Comparison of ENCODE assay signal across 11 cellular contexts in the genomic region with DNA sequence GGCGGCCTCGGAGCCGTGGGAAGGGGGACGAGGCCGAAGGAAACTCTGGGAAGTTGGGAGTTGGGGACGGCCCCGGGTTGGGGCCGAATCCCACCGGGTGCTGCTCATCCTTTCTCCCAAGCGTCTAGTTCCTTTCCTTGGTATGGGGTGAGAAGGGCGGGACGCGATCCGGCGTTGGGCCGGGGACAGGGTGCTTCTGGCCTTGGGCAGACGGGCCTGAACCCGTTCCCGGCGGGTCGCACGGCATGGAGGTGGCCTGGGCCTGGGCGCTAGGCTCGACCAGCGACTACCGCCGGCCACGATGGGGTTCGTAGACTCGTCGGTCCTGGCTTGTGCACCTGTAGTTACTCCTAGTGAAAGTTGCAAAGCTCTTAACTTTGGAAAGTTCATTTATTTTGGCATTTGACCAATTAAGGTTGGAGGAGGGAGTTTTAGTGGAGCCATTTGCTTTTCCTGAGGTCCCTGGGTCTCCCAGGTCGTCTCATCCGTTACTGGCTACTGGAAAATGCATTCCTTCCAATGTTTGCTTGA. TPM values are rescaled to one million over a fixed set of nuclear protein-coding genes. Genes with fewer than 3 reads are reported as not detected.
DNase-seq lines count a peak whose midpoint lies in the region; ATAC-seq and TF ChIP-seq lines count a peak whose summit lies in the region.
"Had no signal": no experiment of that assay in that cellular context is flagged by ENCODE, and none has a peak within 500 bp of the region (broad histone marks: within the 10 kb centered on the region; RNA-seq: fewer than 3 reads in every experiment).

No MANE protein-coding gene starts in this region.

- no peak for TF ChIP-seq CTCF in transverse colon (IDR thresholded peaks at IDR 0.05)

- in situ Hi-C loops in transverse colon (cut with MboI; ENCODE audit: low pct_ligation_motif_present in 1 of 4, low pct_unique_long_range_greater_than_20kb in 1 of 4, low sequenced_read_pairs in 3 of 4), result no loop called here

- intact Hi-C loops in transverse colon (cut with DNase I; ENCODE audit: low total_unique reads), result no loop called here

- H3K4me1 ChIP-seq in transverse colon, result peaks cover 0 to 15% (median 13%) of the 10 kb centered on the region in 4 donors

- peaks cover 2% of the 10 kb centered on the region for H3K4me1 Mint-ChIP-seq in activated naive CD8-positive, alpha-beta T cell (ENCODE audit: low read depth)
- H3K4me1 Mint-ChIP-seq in activated naive CD8-positive, alpha-beta T cell treated with anti-CD3 and anti-CD28 coated beads, Interleukin-2, amount 50 U/mL, for 24 hours, result peaks cover 2% of the 10 kb centered on the region

- H3K36me3 ChIP-seq in transverse colon, result no peaks in the 10 kb centered on the region

- no peaks in the 10 kb centered on the region for H3K9me3 Mint-ChIP-seq in activated naive CD8-positive, alpha-beta T cell (ENCODE audit: low read depth)
- no peaks in the 10 kb centered on the region for H3K9me3 Mint-ChIP-seq in activated naive CD8-positive, alpha-beta T cell treated with anti-CD3 and anti-CD28 coated beads, Interleukin-2, amount 50 U/mL, for 24 hours

- TF ChIP-seq EP300 in transverse colon (IDR thresholded peaks at IDR 0.05; ENCODE audit: low read depth), result no peak

- no peaks in the 10 kb centered on the region for H3K36me3 Mint-ChIP-seq in activated naive CD8-positive, alpha-beta T cell
- no peaks in the 10 kb centered on the region for H3K36me3 Mint-ChIP-seq in activated naive CD8-positive, alpha-beta T cell treated with anti-CD3 and anti-CD28 coated beads, Interleukin-2, amount 50 U/mL, for 24 hours (ENCODE audit: low read depth)
- H3K36me3 Mint-ChIP-seq: IgD-negative memory B cell had no signal

- ATAC-seq in activated naive CD8-positive, alpha-beta T cell treated with anti-CD3 and anti-CD28 coated beads, Interleukin-2, amount 50 U/mL, for 24 hours, result no peak
- ATAC-seq in GM18907 (IDR thresholded peaks at IDR 0.05; ENCODE audit: unreplicated experiment), result no peak
- no peak for ATAC-seq in GM19455 (IDR thresholded peaks at IDR 0.05; ENCODE audit: unreplicated experiment)

- TF ChIP-seq POLR2A in transverse colon (IDR thresholded peaks at IDR 0.05) (no peak), erythroblast (IDR thresholded peaks at IDR 0.05; ENCODE audit: low read length) (no peak)

- H3K27me3 Mint-ChIP-seq in activated naive CD8-positive, alpha-beta T cell, result peaks cover 25% of the 10 kb centered on the region
- peaks cover 39% of the 10 kb centered on the region for H3K27me3 Mint-ChIP-seq in activated naive CD8-positive, alpha-beta T cell treated with anti-CD3 and anti-CD28 coated beads, Interleukin-2, amount 50 U/mL, for 24 hours

- H3K4me3 Mint-ChIP-seq in activated naive CD8-positive, alpha-beta T cell, result peak overlapping the region; percentile 40
- no peak overlapping the region for H3K4me3 Mint-ChIP-seq in activated naive CD8-positive, alpha-beta T cell treated with anti-CD3 and anti-CD28 coated beads, Interleukin-2, amount 50 U/mL, for 24 hours
- H3K4me3 Mint-ChIP-seq: HFFc6 had no signal

- H3K27ac Mint-ChIP-seq in activated naive CD8-positive, alpha-beta T cell, result no peak overlapping the region
- no peak overlapping the region for H3K27ac Mint-ChIP-seq in activated naive CD8-positive, alpha-beta T cell treated with anti-CD3 and anti-CD28 coated beads, Interleukin-2, amount 50 U/mL, for 24 hours
- H3K27ac Mint-ChIP-seq: HFFc6, IgD-negative memory B cell had no signal

- no peak overlapping the region for H3K27ac ChIP-seq in transverse colon
- H3K27ac ChIP-seq: C4-2B had no signal

- DNase-seq in activated naive CD8-positive, alpha-beta T cell treated with anti-CD3 and anti-CD28 coated beads, Interleukin-2, amount 50 U/mL, for 24 hours, result no peak
- DNase-seq in ecto neural progenitor cell (ENCODE audit: low spot score) (peak; percentile 58), mesenteric fat pad (ENCODE audit: low spot score) (peak; percentile 87), transverse colon (no peak), erythroblast (lab: John Stamatoyannopoulos, UW) (no peak)
- DNase-seq: HFFc6 had no signal

- H3K27me3 ChIP-seq in transverse colon, result peaks cover 51% of the 10 kb centered on the region

- H3K4me3 ChIP-seq in transverse colon, result peak overlapping the region in 3 of 4 donors; percentile 30 to 62 (median 36)

- WGBS in transverse colon (ENCODE audit: low coverage in 1 of 2), 2 donors, result 24 to 50% methylated on average over 2 to 32 of the region's 33 CpGs

- no peaks in the 10 kb centered on the region for H3K9me3 ChIP-seq in transverse colon

RNA-seq across cellular contexts. Expression of gene SYT9, which starts 1.0 kb away (rescaled TPM):
- total RNA-seq in mesenteric fat pad (not detected), transverse colon (under 1 TPM in 2 of 4 donors, not detected in 2; 0.14 to 0.16 TPM)
- total RNA-seq: HFFc6 had no signal

Comparison
In these comparisons a context has a peak if more than half of its experiments do, and no peak if none do; other contexts are left out.
1. DNase-seq: peak in ecto neural progenitor cell (single experiment) and mesenteric fat pad (single experiment); none in activated naive CD8-positive, alpha-beta T cell treated with anti-CD3 and anti-CD28 coated beads, Interleukin-2, amount 50 U/mL, for 24 hours (single experiment), transverse colon (single experiment) and erythroblast (0 of 2).